ENCODE assay signal across 1 cellular context in genomic region chr2:61470965-61471904, GRCh38.
TF ChIP-seq lines count a peak whose summit lies in the region.

Gene USP34 (minus strand): TSS chr2:61471087. CDS start chr2:61470692, 395 bp downstream.

TF ChIP-seq in HepG2, 621 proteins besides CTCF, POLR2A, EP300 and RAD21 (continued from another document and continues in another):
- TF ChIP-seq ZNF691 (CRISPR knock-in tag; IDR thresholded peaks at IDR 0.05; ENCODE audit: borderline replicate concordance, low read depth) (peak; percentile 9; the same call in 1 of the 2 replicates), ZNF674 (CRISPR knock-in tag; IDR thresholded peaks at IDR 0.05; ENCODE audit: low read depth) (peak; percentile 78; the same call in 1 of the 2 replicates), ZNF329 (CRISPR knock-in tag; IDR thresholded peaks at IDR 0.05; ENCODE audit: low read depth) (0 out of 2 replicates have a peak, but pooled peaks have one; percentile 11), ZBTB25 (CRISPR knock-in tag; IDR thresholded peaks at IDR 0.05) (peak; percentile 97), CENPT (CRISPR knock-in tag; IDR thresholded peaks at IDR 0.05; ENCODE audit: low read depth) (0 out of 2 replicates have a peak, but pooled peaks have one; percentile 68), UBTF (CRISPR knock-in tag; IDR thresholded peaks at IDR 0.05) (peak; percentile 71), SCMH1 (CRISPR knock-in tag; IDR thresholded peaks at IDR 0.05; ENCODE audit: borderline replicate concordance) (no peak), CEBPZ (IDR thresholded peaks at IDR 0.05; ENCODE audit: low read length) (no peak), THAP8 (CRISPR knock-in tag; IDR thresholded peaks at IDR 0.05; ENCODE audit: borderline replicate concordance) (0 out of 2 replicates have a peak, but pooled peaks have one; percentile 39), GATAD2A (CRISPR knock-in tag; IDR thresholded peaks at IDR 0.05) (peak; percentile 29; the same call in 1 of the 2 replicates), HMGXB4 (CRISPR knock-in tag; IDR thresholded peaks at IDR 0.05; ENCODE audit: borderline replicate concordance in 1 of 2, low read depth in 1 of 2) (peak; percentile 55 to 84), KDM4B (CRISPR knock-in tag; IDR thresholded peaks at IDR 0.05) (peak; percentile 42; the same call in 1 of the 2 replicates), ZNF781 (CRISPR knock-in tag; IDR thresholded peaks at IDR 0.05; ENCODE audit: borderline replicate concordance, not compliant biosample characterization) (peak; percentile 92), KDM5A (IDR thresholded peaks at IDR 0.05; ENCODE audit: borderline replicate concordance, low read length) (peak; percentile 56), PRDM4 (CRISPR knock-in tag; IDR thresholded peaks at IDR 0.05; ENCODE audit: borderline replicate concordance) (0 out of 2 replicates have a peak, but pooled peaks have one; percentile 15), ZNF780A (CRISPR knock-in tag; IDR thresholded peaks at IDR 0.05) (no peak), NFE2L1 (CRISPR knock-in tag; IDR thresholded peaks at IDR 0.05; ENCODE audit: borderline replicate concordance) (peak; percentile 32; the same call in 1 of the 2 replicates), SOX6 (IDR thresholded peaks at IDR 0.05) (no peak), SOX6 (CRISPR knock-in tag; IDR thresholded peaks at IDR 0.05) (peak; percentile 58), ZNF350 (CRISPR knock-in tag; IDR thresholded peaks at IDR 0.05; ENCODE audit: borderline replicate concordance, low read depth) (peak; percentile 64; the same call in 1 of the 2 replicates), NCOA2 (CRISPR knock-in tag; IDR thresholded peaks at IDR 0.05) (0 out of 2 replicates have a peak, but pooled peaks have one; percentile 18), ZSCAN20 (CRISPR knock-in tag; IDR thresholded peaks at IDR 0.05; ENCODE audit: borderline replicate concordance) (0 out of 2 replicates have a peak, but pooled peaks have one; percentile 77), ARNTL (CRISPR knock-in tag; IDR thresholded peaks at IDR 0.05) (peak; percentile 63; the same call in 1 of the 2 replicates), RBAK (CRISPR knock-in tag; IDR thresholded peaks at IDR 0.05) (no peak), LCORL (IDR thresholded peaks at IDR 0.05) (no peak), LCORL (CRISPR knock-in tag; IDR thresholded peaks at IDR 0.05) (peak; percentile 83), ZNF451 (CRISPR knock-in tag; IDR thresholded peaks at IDR 0.05) (peak; percentile 47; the same call in 1 of the 2 replicates), STAG1 (CRISPR knock-in tag; IDR thresholded peaks at IDR 0.05) (no peak; the same call in 1 of the 2 replicates), ZFY (CRISPR knock-in tag; IDR thresholded peaks at IDR 0.05) (peak; percentile 82), KIAA2018 (CRISPR knock-in tag; IDR thresholded peaks at IDR 0.05; ENCODE audit: borderline replicate concordance) (peak; percentile 97), MATR3 (CRISPR knock-in tag; IDR thresholded peaks at IDR 0.05) (no peak), GABPB1 (CRISPR knock-in tag; IDR thresholded peaks at IDR 0.05) (peak; percentile 92), ETV6 (CRISPR knock-in tag; conservative IDR thresholded peaks at IDR 0.05) (no peak; the same call in 1 of the 2 replicates), RFX5 (IDR thresholded peaks at IDR 0.05; ENCODE audit: low read depth, low read length) (0 out of 2 replicates have a peak, but pooled peaks have one; percentile 2), XBP1 (CRISPR knock-in tag; IDR thresholded peaks at IDR 0.05) (peak; percentile 52; the same call in 1 of the 2 replicates), FOXM1 (CRISPR knock-in tag; IDR thresholded peaks at IDR 0.05) (no peak), ZBTB20 (CRISPR knock-in tag; IDR thresholded peaks at IDR 0.05; ENCODE audit: borderline replicate concordance, low read depth) (peak; percentile 86; the same call in 1 of the 2 replicates), HNRNPK (IDR thresholded peaks at IDR 0.05; ENCODE audit: low read depth, low read length, poor library complexity, severe bottlenecking) (peak; percentile 100)
